In genomic region chr1:53187371-53187770, GRCh38 we compare ENCODE assay signal across 25 cellular contexts. TPM values are rescaled to one million over a fixed set of nuclear protein-coding genes. Genes with fewer than 3 reads are reported as not detected.
"Had no signal": no experiment of that assay in that cellular context is flagged by ENCODE, and none has a peak within 500 bp of the region (broad histone marks: within the 10 kb centered on the region; RNA-seq: fewer than 3 reads in every experiment).

No MANE protein-coding gene starts in this region.

- H3K27ac ChIP-seq: esophagus squamous epithelium, hepatocyte, neutrophil, ovary, right atrium auricular region, tibial artery, upper lobe of left lung, uterus had no signal

- H3K4me1 Mint-ChIP-seq: naive thymus-derived CD4-positive, alpha-beta T cell; stimulated activated effector memory CD8-positive, alpha-beta T cell treated with anti-CD3 and anti-CD28 coated beads, Interleukin-12 subunit alpha, Interleukin-12 subunit beta, amount 100 ng/mL, for 72 hours had no signal

- H3K4me3 ChIP-seq: esophagus squamous epithelium, hepatocyte, lung, ovary, right atrium auricular region, tibial artery, upper lobe of left lung, uterus had no signal

- DNase-seq: cortex of kidney; effector memory CD4-positive, alpha-beta T cell; esophagus squamous epithelium; foreskin melanocyte; head of caudate nucleus; kidney; left colon; left ventricle myocardium superior; naive thymus-derived CD4-positive, alpha-beta T cell; ovary; small intestine; stimulated activated CD4-positive, alpha-beta T cell treated with anti-CD3 and anti-CD28 coated beads, Interleukin-4, amount 100 ng/mL, for 1 hour; stimulated activated CD8-positive, alpha-beta memory T cell treated with anti-CD3 and anti-CD28 coated beads, Interleukin-4, amount 100 ng/mL, for 48 hours; tibial artery; upper lobe of left lung; uterus had no signal

- H3K9me3 ChIP-seq: esophagus squamous epithelium, neutrophil, ovary, right atrium auricular region, tibial artery, upper lobe of left lung, uterus had no signal

- H3K27ac Mint-ChIP-seq: naive thymus-derived CD4-positive, alpha-beta T cell; stimulated activated effector memory CD8-positive, alpha-beta T cell treated with anti-CD3 and anti-CD28 coated beads, Interleukin-12 subunit alpha, Interleukin-12 subunit beta, amount 100 ng/mL, for 72 hours; stimulated activated naive CD8-positive, alpha-beta T cell treated with anti-CD3 and anti-CD28 coated beads, Interleukin-15, Interleukin-2, amounts not matched to agents 100 ng/mL and 50 ng/mL, for 24 hours had no signal

- H3K36me3 ChIP-seq: esophagus squamous epithelium, neutrophil, ovary, right atrium auricular region, tibial artery, upper lobe of left lung, uterus had no signal

- H3K27me3 ChIP-seq: hepatocyte, neutrophil, ovary, right atrium auricular region, tibial artery, upper lobe of left lung, uterus had no signal

- H3K36me3 Mint-ChIP-seq: naive thymus-derived CD4-positive, alpha-beta T cell; stimulated activated effector memory CD8-positive, alpha-beta T cell treated with anti-CD3 and anti-CD28 coated beads, Interleukin-12 subunit alpha, Interleukin-12 subunit beta, amount 100 ng/mL, for 72 hours had no signal

- H3K9me3 Mint-ChIP-seq: naive thymus-derived CD4-positive, alpha-beta T cell; stimulated activated effector memory CD8-positive, alpha-beta T cell treated with anti-CD3 and anti-CD28 coated beads, Interleukin-12 subunit alpha, Interleukin-12 subunit beta, amount 100 ng/mL, for 72 hours; stimulated activated naive CD8-positive, alpha-beta T cell treated with anti-CD3 and anti-CD28 coated beads, Interleukin-15, Interleukin-2, amounts not matched to agents 100 ng/mL and 50 ng/mL, for 24 hours had no signal

- H3K4me3 Mint-ChIP-seq: naive thymus-derived CD4-positive, alpha-beta T cell; stimulated activated effector memory CD8-positive, alpha-beta T cell treated with anti-CD3 and anti-CD28 coated beads, Interleukin-12 subunit alpha, Interleukin-12 subunit beta, amount 100 ng/mL, for 72 hours; stimulated activated naive CD8-positive, alpha-beta T cell treated with anti-CD3 and anti-CD28 coated beads, Interleukin-15, Interleukin-2, amounts not matched to agents 100 ng/mL and 50 ng/mL, for 24 hours had no signal

RNA-seq across cellular contexts. Expression of gene SLC1A7, which starts 44.9 kb away (rescaled TPM):
- total RNA-seq: epithelial cell of proximal tubule, hepatocyte, kidney, temporal lobe had no signal
- polyA plus RNA-seq: hepatocyte; naive thymus-derived CD4-positive, alpha-beta T cell; neural cell had no signal
